14 cellular contexts compared by ENCODE assay signal in genomic region chr5:132009706-132010405, GRCh38. TPM values are rescaled to one million over a fixed set of nuclear protein-coding genes. Genes with fewer than 3 reads are reported as not detected.
DNase-seq lines count a peak whose midpoint lies in the region; ATAC-seq, FAIRE-seq and TF ChIP-seq lines count a peak whose summit lies in the region.
"Had no signal": no experiment of that assay in that cellular context is flagged by ENCODE, and none has a peak within 500 bp of the region (broad histone marks: within the 10 kb centered on the region; RNA-seq: fewer than 3 reads in every experiment).

No MANE protein-coding gene starts in this region.

- H3K27me3 ChIP-seq in suprapubic skin (peaks cover 26% of the 10 kb centered on the region), HAP-1 (ENCODE audit: low read depth) (peaks cover 2% of the 10 kb centered on the region; the same call in 1 of the 2 replicates)
- H3K27me3 ChIP-seq: body of pancreas had no signal

- ATAC-seq in WTC11: no peak
- ATAC-seq: body of pancreas had no signal

- TF ChIP-seq POLR2A in suprapubic skin (IDR thresholded peaks at IDR 0.05) (no peak), GM12892 (IDR thresholded peaks at IDR 0.05; ENCODE audit: low read depth, low read length) (no peak)

- H3K4me3 Mint-ChIP-seq in activated naive CD8-positive, alpha-beta T cell: peak overlapping the region; percentile 86
- no peak overlapping the region for H3K4me3 Mint-ChIP-seq in activated naive CD8-positive, alpha-beta T cell treated with anti-CD3 and anti-CD28 coated beads for 36 hours
- peak overlapping the region; percentile 87 for H3K4me3 Mint-ChIP-seq in WTC11
- peak overlapping the region; percentile 8 to 80 (median 72) for H3K4me3 Mint-ChIP-seq in immature natural killer cell

- peaks cover 35% of the 10 kb centered on the region for H3K4me1 Mint-ChIP-seq in activated naive CD8-positive, alpha-beta T cell (ENCODE audit: low read depth)
- H3K4me1 Mint-ChIP-seq in activated naive CD8-positive, alpha-beta T cell treated with anti-CD3 and anti-CD28 coated beads for 36 hours: peaks cover 22% of the 10 kb centered on the region
- peaks cover 21% of the 10 kb centered on the region for H3K4me1 Mint-ChIP-seq in WTC11
- H3K4me1 Mint-ChIP-seq in immature natural killer cell: peaks cover 17 to 19% of the 10 kb centered on the region in 2 donors

- H3K27ac Mint-ChIP-seq in activated naive CD8-positive, alpha-beta T cell: peak overlapping the region; percentile 30
- H3K27ac Mint-ChIP-seq in activated naive CD8-positive, alpha-beta T cell treated with anti-CD3 and anti-CD28 coated beads for 36 hours: no peak overlapping the region
- H3K27ac Mint-ChIP-seq in WTC11 (no peak overlapping the region), immature natural killer cell (no peak overlapping the region)
- H3K27ac Mint-ChIP-seq: T-helper 2 cell treated with Interferon-gamma antibody and Interleukin-4, amounts not matched to agents 5 μg/mL and 100 μg/mL, for 36 hours had no signal

- DNase-seq in activated naive CD8-positive, alpha-beta T cell treated with anti-CD3 and anti-CD28 coated beads for 36 hours: no peak
- DNase-seq in WTC11 (ENCODE audit: low spot score): peak; percentile 4
- no peak for DNase-seq in immature natural killer cell
- DNase-seq in suprapubic skin (ENCODE audit: low spot score in 2 of 2): peak; percentile 20 to 70
- DNase-seq in HAP-1 (ENCODE audit: low spot score in 2 of 2): no peak
- no peak for DNase-seq in GM12892 (ENCODE audit: insufficient read length)
- no peak for DNase-seq in NCI-H1105 treated with DMSO at 0.1 percent for 48 hours (lab: John Stamatoyannopoulos, UW)
- DNase-seq: HCEC 1CT, kidney glomerular epithelial cell, NCI-H1436 treated with DMSO at 0.1 percent for 48 hours had no signal

- no peaks in the 10 kb centered on the region for H3K9me3 ChIP-seq in suprapubic skin
- no peaks in the 10 kb centered on the region for H3K9me3 ChIP-seq in HAP-1
- H3K9me3 ChIP-seq: body of pancreas had no signal

- H3K27me3 Mint-ChIP-seq in activated naive CD8-positive, alpha-beta T cell: peaks cover 5% of the 10 kb centered on the region
- H3K27me3 Mint-ChIP-seq in activated naive CD8-positive, alpha-beta T cell treated with anti-CD3 and anti-CD28 coated beads for 36 hours: peaks cover 42% of the 10 kb centered on the region
- peaks cover 25% of the 10 kb centered on the region for H3K27me3 Mint-ChIP-seq in WTC11 (ENCODE audit: low read depth)
- peaks cover 10 to 16% (median 10%) of the 10 kb centered on the region in 3 donors for H3K27me3 Mint-ChIP-seq in immature natural killer cell (ENCODE audit: low read depth in 3 of 3)

- CTCF ChIA-PET in WTC11 (lab: Charles Lee): interaction anchor here (0.6 to 7.0 kb wide), 9 partner anchors 40 to 420 kb away, joined by 3 to 72 read pairs (median 6); no protein-coding TSS in a partner anchor

- no peak overlapping the region for H3K4me3 ChIP-seq in suprapubic skin
- no peak overlapping the region for H3K4me3 ChIP-seq in HAP-1
- H3K4me3 ChIP-seq: body of pancreas had no signal

- POLR2A ChIA-PET in WTC11 (lab: Charles Lee): no interaction called here

- no peaks in the 10 kb centered on the region for H3K36me3 ChIP-seq in suprapubic skin
- H3K36me3 ChIP-seq in HAP-1 (replicated peaks): no peaks in the 10 kb centered on the region

- H3K36me3 Mint-ChIP-seq in activated naive CD8-positive, alpha-beta T cell: no peaks in the 10 kb centered on the region
- no peaks in the 10 kb centered on the region for H3K36me3 Mint-ChIP-seq in activated naive CD8-positive, alpha-beta T cell treated with anti-CD3 and anti-CD28 coated beads for 36 hours
- H3K36me3 Mint-ChIP-seq in WTC11 (no peaks in the 10 kb centered on the region), immature natural killer cell (no peaks in the 10 kb centered on the region)

- H3K9me3 Mint-ChIP-seq in activated naive CD8-positive, alpha-beta T cell (ENCODE audit: low read depth): no peaks in the 10 kb centered on the region
- no peaks in the 10 kb centered on the region for H3K9me3 Mint-ChIP-seq in activated naive CD8-positive, alpha-beta T cell treated with anti-CD3 and anti-CD28 coated beads for 36 hours
- H3K9me3 Mint-ChIP-seq in WTC11 (no peaks in the 10 kb centered on the region), immature natural killer cell (no peaks in the 10 kb centered on the region)
- H3K9me3 Mint-ChIP-seq: T-helper 2 cell treated with Interferon-gamma antibody and Interleukin-4, amounts not matched to agents 5 μg/mL and 100 μg/mL, for 36 hours had no signal

- no peak overlapping the region for H3K27ac ChIP-seq in suprapubic skin
- H3K27ac ChIP-seq: body of pancreas had no signal

- WGBS in suprapubic skin: 82% methylated on average over 3 of the region's 3 CpGs

- no peak for FAIRE-seq in GM12892 (lab: Jason Lieb, UNC)

- peaks cover 15% of the 10 kb centered on the region for H3K4me1 ChIP-seq in suprapubic skin
- no peaks in the 10 kb centered on the region for H3K4me1 ChIP-seq in HAP-1

- no peak for TF ChIP-seq CTCF in WTC11 (IDR thresholded peaks at IDR 0.05)
- TF ChIP-seq CTCF in suprapubic skin (IDR thresholded peaks at IDR 0.05): no peak

- in situ Hi-C loops in HAP-1 (cut with MboI; ENCODE audit: low sequenced_read_pairs): loop anchor here (5.0 kb wide), 2 partner anchors 418 to 588 kb away; no protein-coding TSS in a partner anchor

- no peak for TF ChIP-seq EP300 in suprapubic skin (IDR thresholded peaks at IDR 0.05)

TF ChIP-seq in WTC11, 78 proteins besides CTCF, POLR2A, EP300 and RAD21:
- TF ChIP-seq ZMAT4 (CRISPR knock-in tag; IDR thresholded peaks at IDR 0.05) (no peak), CDX4 (CRISPR knock-in tag; IDR thresholded peaks at IDR 0.05; ENCODE audit: borderline replicate concordance) (no peak), PRRX2 (CRISPR knock-in tag; IDR thresholded peaks at IDR 0.05) (no peak)
- TF ChIP-seq, protein P1, sequence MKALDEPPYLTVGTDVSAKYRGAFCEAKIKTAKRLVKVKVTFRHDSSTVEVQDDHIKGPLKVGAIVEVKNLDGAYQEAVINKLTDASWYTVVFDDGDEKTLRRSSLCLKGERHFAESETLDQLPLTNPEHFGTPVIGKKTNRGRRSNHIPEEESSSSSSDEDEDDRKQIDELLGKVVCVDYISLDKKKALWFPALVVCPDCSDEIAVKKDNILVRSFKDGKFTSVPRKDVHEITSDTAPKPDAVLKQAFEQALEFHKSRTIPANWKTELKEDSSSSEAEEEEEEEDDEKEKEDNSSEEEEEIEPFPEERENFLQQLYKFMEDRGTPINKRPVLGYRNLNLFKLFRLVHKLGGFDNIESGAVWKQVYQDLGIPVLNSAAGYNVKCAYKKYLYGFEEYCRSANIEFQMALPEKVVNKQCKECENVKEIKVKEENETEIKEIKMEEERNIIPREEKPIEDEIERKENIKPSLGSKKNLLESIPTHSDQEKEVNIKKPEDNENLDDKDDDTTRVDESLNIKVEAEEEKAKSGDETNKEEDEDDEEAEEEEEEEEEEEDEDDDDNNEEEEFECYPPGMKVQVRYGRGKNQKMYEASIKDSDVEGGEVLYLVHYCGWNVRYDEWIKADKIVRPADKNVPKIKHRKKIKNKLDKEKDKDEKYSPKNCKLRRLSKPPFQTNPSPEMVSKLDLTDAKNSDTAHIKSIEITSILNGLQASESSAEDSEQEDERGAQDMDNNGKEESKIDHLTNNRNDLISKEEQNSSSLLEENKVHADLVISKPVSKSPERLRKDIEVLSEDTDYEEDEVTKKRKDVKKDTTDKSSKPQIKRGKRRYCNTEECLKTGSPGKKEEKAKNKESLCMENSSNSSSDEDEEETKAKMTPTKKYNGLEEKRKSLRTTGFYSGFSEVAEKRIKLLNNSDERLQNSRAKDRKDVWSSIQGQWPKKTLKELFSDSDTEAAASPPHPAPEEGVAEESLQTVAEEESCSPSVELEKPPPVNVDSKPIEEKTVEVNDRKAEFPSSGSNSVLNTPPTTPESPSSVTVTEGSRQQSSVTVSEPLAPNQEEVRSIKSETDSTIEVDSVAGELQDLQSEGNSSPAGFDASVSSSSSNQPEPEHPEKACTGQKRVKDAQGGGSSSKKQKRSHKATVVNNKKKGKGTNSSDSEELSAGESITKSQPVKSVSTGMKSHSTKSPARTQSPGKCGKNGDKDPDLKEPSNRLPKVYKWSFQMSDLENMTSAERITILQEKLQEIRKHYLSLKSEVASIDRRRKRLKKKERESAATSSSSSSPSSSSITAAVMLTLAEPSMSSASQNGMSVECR (CRISPR knock-in tag; IDR thresholded peaks at IDR 0.05; ENCODE audit: borderline replicate concordance): no peak

RNA-seq across cellular contexts. Expression of gene ACSL6, which starts 1.6 kb away (rescaled TPM):
- total RNA-seq in activated naive CD8-positive, alpha-beta T cell treated with anti-CD3 and anti-CD28 coated beads for 36 hours: 1 to 10 TPM; 4.6 to 5.8 TPM
- total RNA-seq in WTC11 (2021) (2.6 to 4.8 TPM (median 3.7 TPM) in 3 replicates), suprapubic skin (under 1 TPM in 3 of 4 donors, not detected in 1; 0.21 to 0.89 (median 0.23) TPM)
- polyA plus RNA-seq in immature natural killer cell: 1 to 10 TPM; 2.0 to 3.1 (median 2.1) TPM
- not detected for polyA plus RNA-seq in GM12892 (2012; ENCODE audit: missing spikeins)

RNA-seq across cellular contexts. Expression of gene IL3, which starts 50.6 kb away (rescaled TPM):
- under 1 TPM; 0.20 to 0.49 TPM for total RNA-seq in activated naive CD8-positive, alpha-beta T cell treated with anti-CD3 and anti-CD28 coated beads for 36 hours
- total RNA-seq in WTC11 (2021) (not detected in 3 replicates), suprapubic skin (not detected)
- polyA plus RNA-seq in immature natural killer cell: under 1 TPM in 1 of 3 donors, not detected in 2; 0.20 TPM
- not detected for polyA plus RNA-seq in GM12892 (2012; ENCODE audit: missing spikeins)
- total RNA-seq: body of pancreas, ureter had no signal

Comparison
In these comparisons a context has a peak if more than half of its experiments do, and no peak if none do; other contexts are left out.
1. DNase-seq: peak in WTC11 (single experiment) and suprapubic skin (2 of 2); none in activated naive CD8-positive, alpha-beta T cell treated with anti-CD3 and anti-CD28 coated beads for 36 hours (single experiment), immature natural killer cell (0 of 3), HAP-1 (0 of 2), GM12892 (single experiment) and NCI-H1105 treated with DMSO at 0.1 percent for 48 hours (single experiment).